Comparison of ENCODE assay signal across 1 cellular context in the genomic region with DNA sequence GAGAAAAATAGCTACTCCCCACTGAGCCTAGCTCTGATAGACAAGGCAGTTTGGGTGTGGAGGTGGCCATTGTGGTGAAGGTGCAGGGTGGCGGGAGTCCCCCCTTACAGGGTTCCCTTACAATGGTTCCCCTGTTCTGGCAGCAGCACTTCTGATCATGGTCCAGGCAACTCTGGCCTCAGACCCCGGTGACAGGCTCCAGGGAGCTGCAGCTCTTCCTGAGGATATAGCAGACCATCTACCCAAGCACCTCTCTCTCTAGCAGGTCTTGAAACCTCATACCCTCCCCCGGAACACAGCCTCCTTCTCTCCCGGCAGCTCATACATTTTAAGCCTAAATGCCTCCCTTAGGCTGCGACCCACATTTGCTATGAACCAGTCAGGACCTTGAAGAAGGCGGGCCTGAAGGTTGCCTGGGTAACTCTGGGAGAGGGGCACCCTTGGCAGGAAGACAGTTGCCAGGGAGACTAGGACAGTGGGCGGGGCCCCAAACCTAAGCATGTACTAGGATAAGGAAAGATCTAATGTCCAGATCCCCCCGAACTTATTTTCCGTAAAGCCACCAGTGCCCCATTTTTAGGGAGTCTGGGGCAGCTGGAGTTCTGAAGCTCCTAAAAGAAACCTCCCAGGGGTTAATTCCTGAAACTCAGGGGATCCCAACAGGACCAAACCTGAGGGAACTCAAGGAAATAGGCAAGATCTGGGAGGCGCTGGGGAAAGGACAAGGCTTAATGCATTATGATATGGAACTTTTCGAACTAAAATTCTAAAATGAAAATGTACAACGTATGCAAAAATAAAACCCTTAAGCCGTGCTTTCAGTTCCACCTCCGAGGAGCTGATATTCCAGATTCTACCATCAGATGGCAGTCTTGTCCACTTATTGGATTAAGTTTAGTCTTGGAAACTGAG.
TF ChIP-seq lines count a peak whose summit lies in the region.

No MANE protein-coding gene starts in this region.

TF ChIP-seq in HEK293, 187 proteins besides CTCF, POLR2A, EP300 and RAD21 (continued from another document and continues in another):
- TF ChIP-seq, protein P1, sequence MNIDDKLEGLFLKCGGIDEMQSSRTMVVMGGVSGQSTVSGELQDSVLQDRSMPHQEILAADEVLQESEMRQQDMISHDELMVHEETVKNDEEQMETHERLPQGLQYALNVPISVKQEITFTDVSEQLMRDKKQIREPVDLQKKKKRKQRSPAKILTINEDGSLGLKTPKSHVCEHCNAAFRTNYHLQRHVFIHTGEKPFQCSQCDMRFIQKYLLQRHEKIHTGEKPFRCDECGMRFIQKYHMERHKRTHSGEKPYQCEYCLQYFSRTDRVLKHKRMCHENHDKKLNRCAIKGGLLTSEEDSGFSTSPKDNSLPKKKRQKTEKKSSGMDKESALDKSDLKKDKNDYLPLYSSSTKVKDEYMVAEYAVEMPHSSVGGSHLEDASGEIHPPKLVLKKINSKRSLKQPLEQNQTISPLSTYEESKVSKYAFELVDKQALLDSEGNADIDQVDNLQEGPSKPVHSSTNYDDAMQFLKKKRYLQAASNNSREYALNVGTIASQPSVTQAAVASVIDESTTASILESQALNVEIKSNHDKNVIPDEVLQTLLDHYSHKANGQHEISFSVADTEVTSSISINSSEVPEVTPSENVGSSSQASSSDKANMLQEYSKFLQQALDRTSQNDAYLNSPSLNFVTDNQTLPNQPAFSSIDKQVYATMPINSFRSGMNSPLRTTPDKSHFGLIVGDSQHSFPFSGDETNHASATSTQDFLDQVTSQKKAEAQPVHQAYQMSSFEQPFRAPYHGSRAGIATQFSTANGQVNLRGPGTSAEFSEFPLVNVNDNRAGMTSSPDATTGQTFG (tag by site-specific recombination; IDR thresholded peaks at IDR 0.05; ENCODE audit: borderline replicate concordance), result no peak
- TF ChIP-seq ZNF501 (tag by site-specific recombination; IDR thresholded peaks at IDR 0.05) (peak; percentile 24; the same call in 1 of the 2 replicates), ZNF837 (tag by site-specific recombination; IDR thresholded peaks at IDR 0.05) (no peak), ZNF121 (tag by site-specific recombination; IDR thresholded peaks at IDR 0.05) (no peak), ZNF155 (tag by site-specific recombination; IDR thresholded peaks at IDR 0.05) (no peak), ZNF16 (tag by site-specific recombination; IDR thresholded peaks at IDR 0.05; ENCODE audit: low read depth) (no peak), ZNF596 (tag by site-specific recombination; IDR thresholded peaks at IDR 0.05) (peak; percentile 22; the same call in 1 of the 2 replicates), PRDM4 (tag by site-specific recombination; IDR thresholded peaks at IDR 0.05) (peak; percentile 54; the same call in 1 of the 2 replicates), ZNF664 (tag by site-specific recombination; IDR thresholded peaks at IDR 0.05) (no peak), ZNF112 (tag by site-specific recombination; IDR thresholded peaks at IDR 0.05) (no peak), KLF16 (tag by site-specific recombination; IDR thresholded peaks at IDR 0.05) (no peak; the same call in 1 of the 2 replicates), ZBTB11 (tag by site-specific recombination; conservative IDR thresholded peaks at IDR 0.05; ENCODE audit: low read depth) (peak; percentile 81), YY1 (tag by site-specific recombination; IDR thresholded peaks at IDR 0.05) (0 out of 2 replicates have a peak, but pooled peaks have one; percentile 72), ZSCAN30 (tag by site-specific recombination; IDR thresholded peaks at IDR 0.05) (no peak), EGR2 (tag by site-specific recombination; IDR thresholded peaks at IDR 0.05; ENCODE audit: low read depth) (no peak), ZNF169 (tag by site-specific recombination; IDR thresholded peaks at IDR 0.05) (no peak), YY2 (tag by site-specific recombination; IDR thresholded peaks at IDR 0.05) (peak; percentile 47; the same call in 1 of the 2 replicates), ZNF449 (tag by site-specific recombination; IDR thresholded peaks at IDR 0.05) (no peak), ZNF561 (tag by site-specific recombination; IDR thresholded peaks at IDR 0.05; ENCODE audit: borderline replicate concordance) (no peak), KLF9 (tag by site-specific recombination; IDR thresholded peaks at IDR 0.05; ENCODE audit: low read depth) (peak; percentile 68; the same call in 1 of the 2 replicates), ZNF654 (tag by site-specific recombination; IDR thresholded peaks at IDR 0.05; ENCODE audit: low read depth) (peak; percentile 99), SP3 (tag by site-specific recombination; IDR thresholded peaks at IDR 0.05) (peak; percentile 62), BCL11A (tag by site-specific recombination; IDR thresholded peaks at IDR 0.05; ENCODE audit: low read depth) (no peak), ZFP37 (tag by site-specific recombination; IDR thresholded peaks at IDR 0.05) (no peak), ZNF404 (tag by site-specific recombination; IDR thresholded peaks at IDR 0.05) (no peak), ZNF146 (tag by site-specific recombination; IDR thresholded peaks at IDR 0.05) (no peak), GLIS1 (tag by site-specific recombination; IDR thresholded peaks at IDR 0.05) (peak; percentile 4; the same call in 1 of the 2 replicates), ZFP3 (tag by site-specific recombination; IDR thresholded peaks at IDR 0.05; ENCODE audit: low read depth) (no peak), ZNF585B (tag by site-specific recombination; IDR thresholded peaks at IDR 0.05) (no peak), ZNF76 (tag by site-specific recombination; IDR thresholded peaks at IDR 0.05; ENCODE audit: borderline replicate concordance, low read depth) (peak; percentile 71), ZNF350 (tag by site-specific recombination; IDR thresholded peaks at IDR 0.05) (no peak), OSR2 (tag by site-specific recombination; IDR thresholded peaks at IDR 0.05) (no peak), FEZF1 (tag by site-specific recombination; IDR thresholded peaks at IDR 0.05) (no peak), ZNF768 (tag by site-specific recombination; IDR thresholded peaks at IDR 0.05) (no peak), ZNF645 (tag by site-specific recombination; IDR thresholded peaks at IDR 0.05) (no peak), ZNF302 (tag by site-specific recombination; IDR thresholded peaks at IDR 0.05; ENCODE audit: low read depth) (no peak), ZNF513 (tag by site-specific recombination; IDR thresholded peaks at IDR 0.05) (no peak)
- TF ChIP-seq, protein P2, sequence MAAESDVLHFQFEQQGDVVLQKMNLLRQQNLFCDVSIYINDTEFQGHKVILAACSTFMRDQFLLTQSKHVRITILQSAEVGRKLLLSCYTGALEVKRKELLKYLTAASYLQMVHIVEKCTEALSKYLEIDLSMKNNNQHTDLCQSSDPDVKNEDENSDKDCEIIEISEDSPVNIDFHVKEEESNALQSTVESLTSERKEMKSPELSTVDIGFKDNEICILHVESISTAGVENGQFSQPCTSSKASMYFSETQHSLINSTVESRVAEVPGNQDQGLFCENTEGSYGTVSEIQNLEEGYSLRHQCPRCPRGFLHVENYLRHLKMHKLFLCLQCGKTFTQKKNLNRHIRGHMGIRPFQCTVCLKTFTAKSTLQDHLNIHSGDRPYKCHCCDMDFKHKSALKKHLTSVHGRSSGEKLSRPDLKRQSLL (tag by site-specific recombination; IDR thresholded peaks at IDR 0.05), result no peak
- TF ChIP-seq, protein P3, sequence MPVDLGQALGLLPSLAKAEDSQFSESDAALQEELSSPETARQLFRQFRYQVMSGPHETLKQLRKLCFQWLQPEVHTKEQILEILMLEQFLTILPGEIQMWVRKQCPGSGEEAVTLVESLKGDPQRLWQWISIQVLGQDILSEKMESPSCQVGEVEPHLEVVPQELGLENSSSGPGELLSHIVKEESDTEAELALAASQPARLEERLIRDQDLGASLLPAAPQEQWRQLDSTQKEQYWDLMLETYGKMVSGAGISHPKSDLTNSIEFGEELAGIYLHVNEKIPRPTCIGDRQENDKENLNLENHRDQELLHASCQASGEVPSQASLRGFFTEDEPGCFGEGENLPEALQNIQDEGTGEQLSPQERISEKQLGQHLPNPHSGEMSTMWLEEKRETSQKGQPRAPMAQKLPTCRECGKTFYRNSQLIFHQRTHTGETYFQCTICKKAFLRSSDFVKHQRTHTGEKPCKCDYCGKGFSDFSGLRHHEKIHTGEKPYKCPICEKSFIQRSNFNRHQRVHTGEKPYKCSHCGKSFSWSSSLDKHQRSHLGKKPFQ (tag by site-specific recombination; IDR thresholded peaks at IDR 0.05), result no peak
